ENCODE assay signal across 8 cellular contexts in genomic region chr15:90901799-90902655, GRCh38. TPM values are rescaled to one million over a fixed set of nuclear protein-coding genes. Genes with fewer than 3 reads are reported as not detected.
A peak's percentile ranks its signal among the peaks of the same experiment; 100 is the strongest.
DNase-seq lines count a peak whose midpoint lies in the region; ATAC-seq lines count a peak whose summit lies in the region.

No MANE protein-coding gene starts in this region.

- in situ Hi-C loops in Caki2 (cut with HindIII; ENCODE audit: low pct_unique_long_range_greater_than_20kb, low sequenced_read_pairs), result no loop called here

- H3K4me1 ChIP-seq in mucosa of rectum (ENCODE audit: control insufficient read depth in 2 of 2, insufficient read depth in 2 of 2, low read length in 2 of 2), result peaks cover 12 to 18% of the 10 kb centered on the region in 2 donors

- H3K36me3 ChIP-seq in mucosa of rectum (ENCODE audit: control insufficient read depth in 2 of 2, insufficient read depth in 2 of 2, low read length in 2 of 2), result peaks cover 21 to 23% of the 10 kb centered on the region in 2 donors

- H3K9me3 ChIP-seq in mucosa of rectum (ENCODE audit: control insufficient read depth in 2 of 2, low read length in 2 of 2), result no peaks in the 10 kb centered on the region

- DNase-seq in Caki2 (ENCODE audit: low read depth) (peak; percentile 85), HK-2 (ENCODE audit: unreplicated experiment) (peak; percentile 65), NOMO-1 treated with dmso at 0.1 percent for 144 hours (lab: John Stamatoyannopoulos, UW; ENCODE audit: unreplicated experiment) (peak; percentile 84), activated T-cell treated with anti-CD3 and anti-CD28 coated beads for 24 hours (ENCODE audit: low read depth) (peak; percentile 62), epithelial cell of prostate (ENCODE audit: low read depth, low spot score) (peak; percentile 12)
- peak; percentile 35 to 40 for DNase-seq in stimulated activated CD8-positive, alpha-beta memory T cell treated with anti-CD3 and anti-CD28 coated beads, Interleukin-4, amount 100 ng/mL, for 4 hours (ENCODE audit: low read depth in 2 of 2, low spot score in 1 of 2)

- ATAC-seq in GM19455 (IDR thresholded peaks at IDR 0.05; ENCODE audit: unreplicated experiment), result peak; percentile 75

- H3K4me3 ChIP-seq in mucosa of rectum (ENCODE audit: low read length in 2 of 2), result peak overlapping the region; percentile 86 to 92

- peak overlapping the region; percentile 65 for H3K27ac ChIP-seq in epithelial cell of prostate
- H3K27ac ChIP-seq in mucosa of rectum (ENCODE audit: low read depth in 2 of 2, low read length in 2 of 2), result peak overlapping the region; percentile 93 to 97

- H3K27me3 ChIP-seq in mucosa of rectum (ENCODE audit: control insufficient read depth in 2 of 2, insufficient read depth in 2 of 2, low read length in 2 of 2), result no peaks in the 10 kb centered on the region

- peak overlapping the region; percentile 90 to 92 for H3K9ac ChIP-seq in mucosa of rectum (ENCODE audit: low read depth in 1 of 2, low read length in 2 of 2)

RNA-seq across cellular contexts. Expression of gene MAN2A2, which starts 1.1 kb away (rescaled TPM):
- total RNA-seq in Caki2 (2014; rRNA removed; shearing (Covaris generic); ENCODE audit: low replicate concordance), result 17.7 and 28.0 TPM in 2 replicates

RNA-seq across cellular contexts. Expression of gene FES, which starts 17.7 kb away (rescaled TPM):
- total RNA-seq in Caki2 (2014; rRNA removed; shearing (Covaris generic); ENCODE audit: low replicate concordance), result not detected in 2 replicates

RNA-seq across cellular contexts. Expression of gene HDDC3, which starts 30.3 kb away (rescaled TPM):
- total RNA-seq in Caki2 (2014; rRNA removed; shearing (Covaris generic); ENCODE audit: low replicate concordance), result 23.9 and 38.5 TPM in 2 replicates

RNA-seq across cellular contexts. Expression of gene UNC45A, which starts 33.1 kb away (rescaled TPM):
- 99.4 and 149 TPM in 2 replicates for total RNA-seq in Caki2 (2014; rRNA removed; shearing (Covaris generic); ENCODE audit: low replicate concordance)

RNA-seq across cellular contexts. Expression of gene FURIN, which starts 33.6 kb away (rescaled TPM):
- total RNA-seq in Caki2 (2014; rRNA removed; shearing (Covaris generic); ENCODE audit: low replicate concordance), result 26.1 and 29.7 TPM in 2 replicates

Comparison
In these comparisons a context has a peak if more than half of its experiments do, and no peak if none do; other contexts are left out.
1. Peak in every context shown above with its lines: DNase-seq, ATAC-seq, H3K4me3 ChIP-seq and H3K27ac ChIP-seq.
2. DNase-seq: peak in every context shown above with its lines; median percentile 85 in Caki2; 84 in NOMO-1 treated with dmso at 0.1 percent for 144 hours; 65 in HK-2; 62 in activated T-cell treated with anti-CD3 and anti-CD28 coated beads for 24 hours; 38 in stimulated activated CD8-positive, alpha-beta memory T cell treated with anti-CD3 and anti-CD28 coated beads, Interleukin-4, amount 100 ng/mL, for 4 hours; 12 in epithelial cell of prostate.